In genomic region chr19:41439441-41440222, GRCh38 we compare ENCODE assay signal across 8 cellular contexts. TPM values are rescaled to one million over a fixed set of nuclear protein-coding genes. Genes with fewer than 3 reads are reported as not detected.
A peak's percentile ranks its signal among the peaks of the same experiment; 100 is the strongest.
DNase-seq lines count a peak whose midpoint lies in the region; ATAC-seq, FAIRE-seq and TF ChIP-seq lines count a peak whose summit lies in the region.

DMAC2 (minus strand) TSS chr19:41439912; CDS start chr19:41439899, 13 bp downstream.

- FAIRE-seq in HepG2 (lab: Jason Lieb, UNC) = peak; percentile 94

- peaks cover 30% of the 10 kb centered on the region for H3K4me1 Mint-ChIP-seq in activated CD4-positive, alpha-beta T cell treated with anti-CD3 and anti-CD28 coated beads, Interleukin-2, amount 10 ng/mL, durations not matched to agents 7 days and 5 days

- H3K4me3 ChIP-seq in HepG2 (replicated peaks in 1 of 3; ENCODE audit: insufficient read depth in 1 of 3, low read depth in 2 of 3, low read length in 3 of 3) = peak within 1 kb of the TSS; percentile 71 to 94 (median 77)

- peak; percentile 28; the same call in 1 of the 2 replicates for TF ChIP-seq RAD21 in HepG2 (CRISPR knock-in tag; IDR thresholded peaks at IDR 0.05)

- ATAC-seq in GM19351 (IDR thresholded peaks at IDR 0.05; ENCODE audit: unreplicated experiment) (peak; percentile 89), HG03521 (IDR thresholded peaks at IDR 0.05; ENCODE audit: unreplicated experiment) (peak; percentile 86), HepG2 (peak; percentile 94)

- DNase-seq in CD1c-positive myeloid dendritic cell (ENCODE audit: extremely low spot score) = peak; percentile 98
- DNase-seq in NCI-H69 (lab: John Stamatoyannopoulos, UW) = peak; percentile 100
- DNase-seq in activated CD4-positive, alpha-beta T cell treated with anti-CD3 and anti-CD28 coated beads, Interleukin-2, amount 10 ng/mL, durations not matched to agents 7 days and 5 days = peak; percentile 99
- peak; percentile 93 to 98 for DNase-seq in dermis microvascular lymphatic vessel endothelial cell (ENCODE audit: low read depth in 2 of 2)
- peak; percentile 98 for DNase-seq in HepG2 (ENCODE audit: low spot score)
- DNase-seq in stimulated activated CD4-positive, alpha-beta T cell treated with anti-CD3 and anti-CD28 coated beads, Interleukin-4, amount 100 ng/mL, for 1 hour = peak; percentile 96

- H3K9me3 Mint-ChIP-seq in activated CD4-positive, alpha-beta T cell treated with anti-CD3 and anti-CD28 coated beads, Interleukin-2, amount 10 ng/mL, durations not matched to agents 7 days and 5 days = no peaks in the 10 kb centered on the region

- intact Hi-C loops in HepG2 (cut with micrococcal nuclease; ENCODE audit: unreplicated experiment) = no loop called here

- BruUV-seq in HepG2 (replicated peaks; lab: Mats Ljungman, UMichigan) = TSS peak; percentile 94

- H3K4me1 ChIP-seq in HepG2 (ENCODE audit: insufficient read depth, low read length) = peaks cover 45% of the 10 kb centered on the region

- H3K4me3 Mint-ChIP-seq in activated CD4-positive, alpha-beta T cell treated with anti-CD3 and anti-CD28 coated beads, Interleukin-2, amount 10 ng/mL, durations not matched to agents 7 days and 5 days = no peak within 1 kb of the TSS

- peak within 1 kb of the TSS; percentile 67 for H3K4me2 ChIP-seq in HepG2 (ENCODE audit: low read depth, low read length)

- H4K20me1 ChIP-seq in HepG2 (ENCODE audit: insufficient read depth, low read length) = no peaks in the 10 kb centered on the region

- TF ChIP-seq CTCF in HepG2 (CRISPR knock-in tag; IDR thresholded peaks at IDR 0.05) = peak; percentile 83

- H3K9me3 ChIP-seq in HepG2 (ENCODE audit: low read length) = no peaks in the 10 kb centered on the region

- peaks cover 2 to 6% of the 10 kb centered on the region in 2 experiments; a peak in 2 of 5 replicates for H3K36me3 ChIP-seq in HepG2 (replicated peaks in 1 of 2; ENCODE audit: control insufficient read depth in 1 of 2, insufficient read depth in 2 of 2, low read length in 2 of 2)

- no peak for TF ChIP-seq EP300 in HepG2 (IDR thresholded peaks at IDR 0.05; ENCODE audit: low read depth in 2 of 2, low read length in 2 of 2)
- TF ChIP-seq EP300 in HepG2 (CRISPR knock-in tag; IDR thresholded peaks at IDR 0.05; ENCODE audit: borderline replicate concordance) = no peak

- peak within 1 kb of the TSS; percentile 95 for H3K27ac ChIP-seq in HepG2 (ENCODE audit: extremely low read length, insufficient read depth, low read length)

- TF ChIP-seq POLR2A in HepG2 (IDR thresholded peaks at IDR 0.05; ENCODE audit: insufficient read depth in 1 of 2, low read depth in 2 of 2, low read length in 2 of 2) = peak; percentile 84 to 91

- in situ Hi-C loops in HepG2 (cut with HindIII; ENCODE audit: extremely low pct_ligation_motif_present, low pct_unique_long_range_greater_than_20kb) = loop anchor here (5.0 kb wide), 1 partner anchor 123 kb away; no protein-coding TSS in a partner anchor

- peak within 1 kb of the TSS; percentile 91 for H3K9ac ChIP-seq in HepG2 (ENCODE audit: insufficient read depth, low read depth, low read length)

- peak within 1 kb of the TSS; percentile 60 for H3K27ac Mint-ChIP-seq in activated CD4-positive, alpha-beta T cell treated with anti-CD3 and anti-CD28 coated beads, Interleukin-2, amount 10 ng/mL, durations not matched to agents 7 days and 5 days

- no peaks in the 10 kb centered on the region for H3K27me3 ChIP-seq in HepG2 (ENCODE audit: control insufficient read depth in 1 of 2, insufficient read depth in 2 of 2, low read length in 2 of 2)

- CTCF ChIA-PET in activated CD4-positive, alpha-beta T cell treated with anti-CD3 and anti-CD28 coated beads, Interleukin-2, amount 10 ng/mL, durations not matched to agents 7 days and 5 days (lab: Charles Lee) = interaction anchor here (0.9 to 3.2 kb wide), 15 partner anchors 8 to 177 kb away, joined by 3 to 27 read pairs (median 4); no protein-coding TSS in a partner anchor
- CTCF ChIA-PET in HepG2 (lab: Yijun Ruan, JAX; ENCODE audit: low intra/inter-chr PET ratio, low total read pairs) = no interaction called here

- peaks cover 9% of the 10 kb centered on the region for H3K36me3 Mint-ChIP-seq in activated CD4-positive, alpha-beta T cell treated with anti-CD3 and anti-CD28 coated beads, Interleukin-2, amount 10 ng/mL, durations not matched to agents 7 days and 5 days (ENCODE audit: low read depth)

- WGBS in HepG2 (ENCODE audit: low lambda C conversion rate) = 1% methylated on average over 30 of the region's 40 CpGs

- H3K79me2 ChIP-seq in HepG2 (ENCODE audit: insufficient read depth, low read length) = peaks cover 3% of the 10 kb centered on the region

- POLR2A ChIA-PET in activated CD4-positive, alpha-beta T cell treated with anti-CD3 and anti-CD28 coated beads, Interleukin-2, amount 10 ng/mL, durations not matched to agents 7 days and 5 days (lab: Charles Lee) = no interaction called here
- POLR2A ChIA-PET in HepG2 (lab: Yijun Ruan, JAX) = interaction anchor here (0.6 to 4.7 kb wide), 27 partner anchors 9 to 974 kb away, joined by 3 to 55 read pairs (median 4); partner anchors contain the start of genes B3GNT8, B9D2, BLVRB and HNRNPUL1

- H3K27me3 Mint-ChIP-seq in activated CD4-positive, alpha-beta T cell treated with anti-CD3 and anti-CD28 coated beads, Interleukin-2, amount 10 ng/mL, durations not matched to agents 7 days and 5 days = peaks cover 5% of the 10 kb centered on the region

- no peak within 1 kb of the TSS for H2AFZ ChIP-seq in HepG2 (ENCODE audit: low read length)

TF ChIP-seq in HepG2, 621 proteins besides CTCF, POLR2A, EP300 and RAD21 (continues in another document):
- TF ChIP-seq PHB2 (IDR thresholded peaks at IDR 0.05; ENCODE audit: partially characterized antibody) (no peak), ZNF597 (CRISPR knock-in tag; IDR thresholded peaks at IDR 0.05) (no peak), FOXK2 (IDR thresholded peaks at IDR 0.05) (no peak), ETV5 (CRISPR knock-in tag; IDR thresholded peaks at IDR 0.05; ENCODE audit: borderline replicate concordance) (no peak; the same call in 1 of the 2 replicates)
- TF ChIP-seq, protein P1, sequence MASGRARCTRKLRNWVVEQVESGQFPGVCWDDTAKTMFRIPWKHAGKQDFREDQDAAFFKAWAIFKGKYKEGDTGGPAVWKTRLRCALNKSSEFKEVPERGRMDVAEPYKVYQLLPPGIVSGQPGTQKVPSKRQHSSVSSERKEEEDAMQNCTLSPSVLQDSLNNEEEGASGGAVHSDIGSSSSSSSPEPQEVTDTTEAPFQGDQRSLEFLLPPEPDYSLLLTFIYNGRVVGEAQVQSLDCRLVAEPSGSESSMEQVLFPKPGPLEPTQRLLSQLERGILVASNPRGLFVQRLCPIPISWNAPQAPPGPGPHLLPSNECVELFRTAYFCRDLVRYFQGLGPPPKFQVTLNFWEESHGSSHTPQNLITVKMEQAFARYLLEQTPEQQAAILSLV (CRISPR knock-in tag; IDR thresholded peaks at IDR 0.05; ENCODE audit: borderline replicate concordance) = peak; percentile 28; the same call in 1 of the 2 replicates
- TF ChIP-seq, protein P2, sequence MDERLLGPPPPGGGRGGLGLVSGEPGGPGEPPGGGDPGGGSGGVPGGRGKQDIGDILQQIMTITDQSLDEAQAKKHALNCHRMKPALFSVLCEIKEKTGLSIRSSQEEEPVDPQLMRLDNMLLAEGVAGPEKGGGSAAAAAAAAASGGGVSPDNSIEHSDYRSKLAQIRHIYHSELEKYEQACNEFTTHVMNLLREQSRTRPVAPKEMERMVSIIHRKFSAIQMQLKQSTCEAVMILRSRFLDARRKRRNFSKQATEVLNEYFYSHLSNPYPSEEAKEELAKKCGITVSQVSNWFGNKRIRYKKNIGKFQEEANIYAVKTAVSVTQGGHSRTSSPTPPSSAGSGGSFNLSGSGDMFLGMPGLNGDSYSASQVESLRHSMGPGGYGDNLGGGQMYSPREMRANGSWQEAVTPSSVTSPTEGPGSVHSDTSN (CRISPR knock-in tag; IDR thresholded peaks at IDR 0.05) = no peak

RNA-seq across cellular contexts. Expression of gene DMAC2, which starts in this region (rescaled TPM):
- total RNA-seq in activated CD4-positive, alpha-beta T cell treated with anti-CD3 and anti-CD28 coated beads, Interleukin-2, amount 10 ng/mL, durations not matched to agents 7 days and 5 days = 10 to 100 TPM; 48.9 to 54.1 TPM
- total RNA-seq in dermis microvascular lymphatic vessel endothelial cell = 36.7 and 41.6 TPM in 2 replicates
- total RNA-seq in HepG2 (2016; rRNA removed; fragmentation: Illumina TruSeq; extraction: Trizol) = 39.0 and 51.9 TPM in 2 replicates
- 10.2 and 12.0 TPM in 2 replicates for total RNA-seq in HepG2 (2016; cell fraction: cytosol; rRNA removed; fragmentation: Illumina TruSeq; extraction: Trizol; ENCODE audit: low read depth)
- 38.9 and 54.2 TPM in 2 replicates for total RNA-seq in HepG2 (2016; cell fraction: insoluble cytoplasmic fraction; rRNA removed; fragmentation: Illumina TruSeq; extraction: Trizol)
- 31.2 and 31.3 TPM in 2 replicates for total RNA-seq in HepG2 (2016; cell fraction: membrane; rRNA removed; fragmentation: Illumina TruSeq; extraction: Trizol)
- 18.5 and 20.2 TPM in 2 replicates for total RNA-seq in HepG2 (2016; cell fraction: nucleus; rRNA removed; fragmentation: Illumina TruSeq; extraction: Trizol)
- 66.0 TPM in 2 replicates for polyA plus RNA-seq in HepG2 (2011; rRNA removed)
- 76.3 and 90.6 TPM in 2 replicates for polyA plus RNA-seq in HepG2 (2011; cell fraction: cytosol; rRNA removed)
- polyA plus RNA-seq in HepG2 (2011; cell fraction: nucleus; rRNA removed) = 43.1 and 45.0 TPM in 2 replicates
- polyA plus RNA-seq in HepG2 (2012) = 39.8 and 45.8 TPM in 2 replicates
- polyA plus RNA-seq in HepG2 (2016; cell fraction: cytosol; fragmentation: Illumina TruSeq; extraction: Trizol; ENCODE audit: low read depth) = 16.8 TPM in 2 replicates
- polyA plus RNA-seq in HepG2 (2016; cell fraction: insoluble cytoplasmic fraction; fragmentation: Illumina TruSeq; extraction: Trizol; ENCODE audit: low read depth) = 69.0 and 74.8 TPM in 2 replicates
- 33.3 and 38.0 TPM in 2 replicates for polyA plus RNA-seq in HepG2 (2016; cell fraction: membrane; fragmentation: Illumina TruSeq; extraction: Trizol; ENCODE audit: low read depth)
- 38.1 and 41.9 TPM in 2 replicates for polyA plus RNA-seq in HepG2 (2016; cell fraction: nucleus; fragmentation: Illumina TruSeq; extraction: Trizol; ENCODE audit: insufficient read depth, low read depth)
- 51.2 and 105 TPM in 2 replicates for polyA minus RNA-seq in HepG2 (2011; rRNA and poly(A)+ RNA removed; ENCODE audit: low replicate concordance)
- polyA minus RNA-seq in HepG2 (2011; cell fraction: cytosol; rRNA and poly(A)+ RNA removed) = 36.5 and 37.9 TPM in 2 replicates
- 14.3 and 18.3 TPM in 2 replicates for polyA minus RNA-seq in HepG2 (2011; cell fraction: nucleus; rRNA and poly(A)+ RNA removed)

Comparison
In these comparisons a context has a peak if more than half of its experiments do, and no peak if none do; other contexts are left out.
1. Peak in every context shown above with its lines: DNase-seq, ATAC-seq, H3K4me3 ChIP-seq and H3K27ac ChIP-seq.